Comparison of ENCODE assay signal across 9 cellular contexts in the genomic region with DNA sequence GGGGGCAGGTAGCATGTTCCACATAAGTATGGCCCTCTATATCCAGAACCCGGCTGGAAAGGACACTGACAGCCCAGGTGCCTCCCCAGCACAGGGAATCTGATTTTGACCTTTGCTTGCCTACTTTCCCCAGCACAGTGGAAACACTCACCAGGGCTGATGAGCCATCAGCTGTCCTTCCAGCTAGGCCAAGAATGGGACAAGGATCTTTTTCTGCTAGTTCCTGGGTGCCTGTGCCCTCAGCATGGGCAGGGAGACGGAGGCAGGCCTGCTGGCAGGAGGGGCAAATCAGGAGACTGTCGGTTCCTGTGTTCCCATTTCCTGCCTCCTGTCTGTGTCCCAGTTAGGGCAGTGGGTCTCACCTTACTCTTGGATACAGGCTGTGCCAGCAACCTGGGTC. TPM values are rescaled to one million over a fixed set of nuclear protein-coding genes. Genes with fewer than 3 reads are reported as not detected.
DNase-seq lines count a peak whose midpoint lies in the region; ATAC-seq and TF ChIP-seq lines count a peak whose summit lies in the region.
"Had no signal": no experiment of that assay in that cellular context is flagged by ENCODE, and none has a peak within 500 bp of the region (broad histone marks: within the 10 kb centered on the region; RNA-seq: fewer than 3 reads in every experiment).

No MANE protein-coding gene starts in this region.

- peaks cover 36% of the 10 kb centered on the region for H3K36me3 Mint-ChIP-seq in activated CD4-positive, alpha-beta T cell treated with anti-CD3 and anti-CD28 coated beads, Interleukin-2, amount 10 ng/mL, durations not matched to agents 24 days and 14 days (ENCODE audit: low read depth)
- H3K36me3 Mint-ChIP-seq in activated naive CD4-positive, alpha-beta T cell treated with anti-CD3 and anti-CD28 coated beads, Interleukin-2, amount 50 U/mL, for 72 hours: peaks cover 47% of the 10 kb centered on the region in 2 donors

- peak overlapping the region; percentile 3 for H3K27ac ChIP-seq in substantia nigra (ENCODE audit: low read depth, low read length, poor library complexity, severe bottlenecking)

- DNase-seq in activated CD4-positive, alpha-beta T cell treated with anti-CD3 and anti-CD28 coated beads, Interleukin-2, amount 10 ng/mL, durations not matched to agents 24 days and 14 days: no peak
- DNase-seq in activated CD4-positive, alpha-beta T cell treated with anti-CD3 and anti-CD28 coated beads for 48 hours: no peak
- DNase-seq in activated naive CD4-positive, alpha-beta T cell treated with anti-CD3 and anti-CD28 coated beads, Interleukin-2, amount 50 U/mL, for 72 hours (ENCODE audit: low spot score in 2 of 2): no peak
- DNase-seq in kidney epithelial cell (ENCODE audit: low read depth) (no peak), substantia nigra (lab: John Stamatoyannopoulos, UW) (peak in 2 of 49 donors; percentile 5 to 36), NCI-H748 (lab: John Stamatoyannopoulos, UW; ENCODE audit: unreplicated experiment) (no peak), dermis blood vessel endothelial cell (no peak)
- DNase-seq: MV-4-11 had no signal

- peak overlapping the region; percentile 94 for H3K27ac Mint-ChIP-seq in activated CD4-positive, alpha-beta T cell treated with anti-CD3 and anti-CD28 coated beads, Interleukin-2, amount 10 ng/mL, durations not matched to agents 24 days and 14 days
- H3K27ac Mint-ChIP-seq in activated naive CD4-positive, alpha-beta T cell treated with anti-CD3 and anti-CD28 coated beads, Interleukin-2, amount 50 U/mL, for 72 hours: peak overlapping the region; percentile 97

- intact Hi-C loops in activated CD4-positive, alpha-beta T cell treated with anti-CD3 and anti-CD28 coated beads, Interleukin-2, amount 10 ng/mL, durations not matched to agents 24 days and 14 days (cut with micrococcal nuclease): loop anchor here (2.0 to 5.0 kb wide), 3 partner anchors 16 to 345 kb away; no protein-coding TSS in a partner anchor

- peaks cover 3% of the 10 kb centered on the region for H3K27me3 ChIP-seq in kidney epithelial cell (ENCODE audit: control insufficient read depth, insufficient read depth, low read length)

- ATAC-seq in activated naive CD4-positive, alpha-beta T cell treated with anti-CD3 and anti-CD28 coated beads, Interleukin-2, amount 50 U/mL, for 72 hours: peak in 1 of 2 donors; percentile 2
- no peak for ATAC-seq in GM18511 (IDR thresholded peaks at IDR 0.05; ENCODE audit: unreplicated experiment)

- peak overlapping the region; percentile 96 for H3K4me3 Mint-ChIP-seq in activated CD4-positive, alpha-beta T cell treated with anti-CD3 and anti-CD28 coated beads, Interleukin-2, amount 10 ng/mL, durations not matched to agents 24 days and 14 days

- no peaks in the 10 kb centered on the region for H3K9me3 Mint-ChIP-seq in activated CD4-positive, alpha-beta T cell treated with anti-CD3 and anti-CD28 coated beads, Interleukin-2, amount 10 ng/mL, durations not matched to agents 24 days and 14 days
- no peaks in the 10 kb centered on the region for H3K9me3 Mint-ChIP-seq in activated naive CD4-positive, alpha-beta T cell treated with anti-CD3 and anti-CD28 coated beads, Interleukin-2, amount 50 U/mL, for 72 hours

- H3K4me3 ChIP-seq in kidney epithelial cell (ENCODE audit: low read depth, low read length): peak overlapping the region; percentile 71

- H3K27me3 Mint-ChIP-seq in activated CD4-positive, alpha-beta T cell treated with anti-CD3 and anti-CD28 coated beads, Interleukin-2, amount 10 ng/mL, durations not matched to agents 24 days and 14 days: no peaks in the 10 kb centered on the region

- no peaks in the 10 kb centered on the region for H3K36me3 ChIP-seq in kidney epithelial cell (ENCODE audit: control insufficient read depth, insufficient read depth, low read length)

- TF ChIP-seq CTCF in kidney epithelial cell (IDR thresholded peaks at IDR 0.05; ENCODE audit: insufficient read depth, low read length, poor library complexity, severe bottlenecking): no peak

- peaks cover 76% of the 10 kb centered on the region for H3K4me1 Mint-ChIP-seq in activated CD4-positive, alpha-beta T cell treated with anti-CD3 and anti-CD28 coated beads, Interleukin-2, amount 10 ng/mL, durations not matched to agents 24 days and 14 days

RNA-seq across cellular contexts. Expression of a gene that starts 1.1 kb away (rescaled TPM):
- total RNA-seq in activated CD4-positive, alpha-beta T cell treated with anti-CD3 and anti-CD28 coated beads, Interleukin-2, amount 10 ng/mL, durations not matched to agents 24 days and 14 days: 180 and 193 TPM in 2 replicates
- total RNA-seq in activated naive CD4-positive, alpha-beta T cell treated with anti-CD3 and anti-CD28 coated beads, Interleukin-2, amount 50 U/mL, for 72 hours: 100 to 1,000 TPM; 335 to 493 TPM
- 93.5 and 99.9 TPM in 2 replicates for total RNA-seq in kidney epithelial cell
- total RNA-seq in dermis blood vessel endothelial cell: 11.7 and 12.6 TPM in 2 replicates
